In the genomic region with DNA sequence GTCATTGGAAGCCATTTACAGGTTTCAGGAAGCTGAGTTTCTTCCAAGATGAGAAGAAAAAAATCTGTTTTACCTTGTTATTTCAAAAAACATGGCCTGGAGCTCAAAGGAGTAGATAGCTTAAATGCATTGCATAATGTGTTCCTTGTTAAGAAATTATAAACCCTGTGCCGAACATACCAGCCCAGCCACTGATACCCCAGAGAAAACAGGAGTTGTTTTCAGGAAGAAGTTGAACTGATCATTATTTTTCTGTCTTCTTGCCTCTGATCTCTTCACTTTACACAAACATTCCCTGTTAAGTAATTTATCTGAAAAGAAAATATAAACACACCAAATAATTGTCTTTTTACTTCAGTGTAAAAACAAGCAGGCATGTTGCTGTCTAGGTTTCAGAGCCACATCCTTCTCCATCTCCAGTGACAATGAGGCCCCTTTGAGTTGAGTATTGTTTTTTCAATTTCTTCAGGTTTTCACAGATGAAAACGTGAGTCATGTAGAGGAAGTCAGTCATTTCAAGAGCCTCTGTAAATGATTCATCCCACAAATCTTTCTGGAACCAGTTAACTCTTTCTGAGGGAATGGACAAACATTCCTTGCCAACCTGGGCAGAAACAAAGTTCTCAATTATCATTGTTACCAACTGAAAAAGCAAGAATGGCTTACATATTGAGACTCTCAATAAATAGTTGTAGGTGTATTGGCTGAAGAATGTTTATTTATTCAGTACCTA, we compare ENCODE assay signal across 9 cellular contexts.
DNase-seq lines count a peak whose midpoint lies in the region; ATAC-seq and TF ChIP-seq lines count a peak whose summit lies in the region.
"Had no signal": no experiment of that assay in that cellular context is flagged by ENCODE, and none has a peak within 500 bp of the region (broad histone marks: within the 10 kb centered on the region; RNA-seq: fewer than 3 reads in every experiment).

No MANE protein-coding gene starts in this region.

- no peaks in the 10 kb centered on the region for H3K27me3 ChIP-seq in fibroblast of lung (ENCODE audit: control insufficient read depth, insufficient read depth, low read length)
- no peaks in the 10 kb centered on the region for H3K27me3 ChIP-seq in skeletal muscle satellite cell (ENCODE audit: control insufficient read depth, insufficient read depth, low read length)
- no peaks in the 10 kb centered on the region for H3K27me3 ChIP-seq in thyroid gland

- H3K4me2 ChIP-seq in fibroblast of lung (ENCODE audit: extremely low read depth, insufficient read depth, low read length) (peak overlapping the region; percentile 21), skeletal muscle satellite cell (ENCODE audit: low read length) (peak overlapping the region; percentile 72)

- H3K4me3 ChIP-seq in fibroblast of lung (replicated peaks in 1 of 4; ENCODE audit: control extremely low read depth in 1 of 4, insufficient read depth in 1 of 4, low read depth in 3 of 4, low read length in 4 of 4) = no peak overlapping the region
- peak overlapping the region; percentile 39 for H3K4me3 ChIP-seq in skeletal muscle satellite cell (ENCODE audit: low read length)
- H3K4me3 ChIP-seq in thyroid gland (replicated peaks in 1 of 3) = no peak overlapping the region

- no peak for TF ChIP-seq POLR2A in thyroid gland (IDR thresholded peaks at IDR 0.05)

- intact Hi-C loops in thyroid gland (cut with DNase I) = no loop called here

- TF ChIP-seq CTCF in fibroblast of lung (conservative IDR thresholded peaks at IDR 0.05 in 1 of 2, IDR thresholded peaks at IDR 0.05 in 1 of 2; ENCODE audit: low read depth in 1 of 2, low read length in 2 of 2) (no peak), thyroid gland (IDR thresholded peaks at IDR 0.05) (no peak)

- H4K20me1 ChIP-seq in fibroblast of lung (ENCODE audit: control insufficient read depth, extremely low read depth, insufficient read depth, low read length) = no peaks in the 10 kb centered on the region

- H3K79me2 ChIP-seq in fibroblast of lung (ENCODE audit: control insufficient read depth, insufficient read depth, low read length) = no peaks in the 10 kb centered on the region

- H3K9ac ChIP-seq in fibroblast of lung (ENCODE audit: insufficient read depth, low read length) = no peak overlapping the region
- peak overlapping the region; percentile 71 for H3K9ac ChIP-seq in skeletal muscle satellite cell (ENCODE audit: low read depth, low read length)

- H3K27ac ChIP-seq in fibroblast of lung (ENCODE audit: insufficient read depth, low read length) = peak overlapping the region; percentile 72
- H3K27ac ChIP-seq in thyroid gland = no peak overlapping the region

- ATAC-seq in GM19467 (IDR thresholded peaks at IDR 0.05; ENCODE audit: unreplicated experiment) (peak; percentile 69), HG03571 (IDR thresholded peaks at IDR 0.05; ENCODE audit: unreplicated experiment) (no peak)

- DNase-seq in NCI-H226 (peak; percentile 83), fibroblast of lung (ENCODE audit: low read depth in 2 of 2) (peak; percentile 67 to 94), NCI-H345 (lab: John Stamatoyannopoulos, UW) (no peak), thyroid gland (no peak)
- DNase-seq: midbrain, NCI-H774 had no signal

- WGBS in thyroid gland, 2 donors = 0 to 16% methylated on average over 2 of the region's 2 CpGs

- H3K36me3 ChIP-seq in fibroblast of lung (ENCODE audit: control insufficient read depth, insufficient read depth, low read length) (no peaks in the 10 kb centered on the region), skeletal muscle satellite cell (ENCODE audit: insufficient read depth, low read length) (no peaks in the 10 kb centered on the region), thyroid gland (no peaks in the 10 kb centered on the region)

- H3K9me3 ChIP-seq in fibroblast of lung (ENCODE audit: control insufficient read depth, insufficient read depth, low read depth, low read length) = no peaks in the 10 kb centered on the region
- H3K9me3 ChIP-seq in skeletal muscle satellite cell (replicated peaks; ENCODE audit: low read length) = no peaks in the 10 kb centered on the region
- no peaks in the 10 kb centered on the region for H3K9me3 ChIP-seq in thyroid gland

- H3K4me1 ChIP-seq in fibroblast of lung (ENCODE audit: control insufficient read depth, extremely low read depth, insufficient read depth, low read length) = no peaks in the 10 kb centered on the region
- peaks cover 57% of the 10 kb centered on the region for H3K4me1 ChIP-seq in skeletal muscle satellite cell (ENCODE audit: control insufficient read depth, insufficient read depth, low read length)
- peaks cover 4 to 5% of the 10 kb centered on the region in 2 donors for H3K4me1 ChIP-seq in thyroid gland

- H2AFZ ChIP-seq in fibroblast of lung (ENCODE audit: low read length) = peak overlapping the region; percentile 7

Comparison
In these comparisons a context has a peak if more than half of its experiments do, and no peak if none do; other contexts are left out.
1. DNase-seq: peak in NCI-H226 (single experiment) and fibroblast of lung (2 of 2); none in NCI-H345 (single experiment) and thyroid gland (0 of 2).